8 cellular contexts compared by ENCODE assay signal in the genomic region with DNA sequence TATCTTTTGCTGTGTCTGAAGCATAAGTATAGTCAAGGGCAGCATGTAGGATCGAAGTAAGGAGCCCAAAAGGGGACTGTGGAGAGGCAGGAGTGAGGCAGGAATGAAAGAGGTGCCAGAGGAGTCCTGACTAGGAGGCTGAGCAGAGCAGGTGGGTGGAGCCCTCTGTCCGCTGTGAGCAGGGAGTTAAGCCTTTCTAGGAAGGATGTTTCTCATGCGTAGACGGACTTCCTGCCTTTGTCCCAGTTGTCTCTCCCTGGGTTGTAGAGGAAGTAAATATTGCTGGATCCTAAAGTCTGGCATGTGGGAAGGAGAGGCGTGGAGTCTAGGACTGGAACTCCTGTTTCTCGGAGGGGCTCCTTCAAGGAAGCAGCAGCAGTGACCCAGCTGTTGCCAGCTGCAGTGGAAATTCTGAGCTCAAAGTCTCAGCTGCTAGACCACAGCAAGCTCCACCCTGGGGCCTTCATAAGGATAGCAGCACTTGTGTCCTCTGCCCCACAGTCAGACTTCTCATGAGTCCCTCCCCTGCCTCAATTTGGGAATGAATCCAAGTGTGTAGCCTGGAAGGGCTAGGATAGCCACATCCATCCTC. TPM values are rescaled to one million over a fixed set of nuclear protein-coding genes. Genes with fewer than 3 reads are reported as not detected.
A peak's percentile ranks its signal among the peaks of the same experiment; 100 is the strongest.
DNase-seq lines count a peak whose midpoint lies in the region; ATAC-seq and TF ChIP-seq lines count a peak whose summit lies in the region.

No MANE protein-coding gene starts in this region.

- no peak overlapping the region for H2AFZ ChIP-seq in mammary epithelial cell (ENCODE audit: low read depth, low read length)

- ATAC-seq in T-cell (replicated peaks in 1 of 4) (peak; percentile 37 to 53 (median 46)), lower lobe of right lung (peak; percentile 71 to 85)

- peaks cover 28% of the 10 kb centered on the region for H3K79me2 ChIP-seq in mammary epithelial cell (ENCODE audit: insufficient read depth, low read length)

- TF ChIP-seq CTCF in HEK293 (tag by site-specific recombination; IDR thresholded peaks at IDR 0.05) = no peak; the same call in 1 of the 2 replicates
- TF ChIP-seq CTCF in lower lobe of right lung (IDR thresholded peaks at IDR 0.05) = no peak
- no peak for TF ChIP-seq CTCF in stomach (IDR thresholded peaks at IDR 0.05)
- TF ChIP-seq CTCF in mammary epithelial cell (conservative IDR thresholded peaks at IDR 0.05 in 1 of 2, IDR thresholded peaks at IDR 0.05 in 1 of 2; ENCODE audit: extremely low read depth in 1 of 2, insufficient read depth in 1 of 2, low read depth in 1 of 2, low read length in 2 of 2) = no peak

- H3K9ac ChIP-seq in mammary epithelial cell (ENCODE audit: insufficient read depth, low read length) = no peak overlapping the region

- H3K27ac Mint-ChIP-seq in T-cell = peak overlapping the region; percentile 66 to 75

- no TSS peak for BruUV-seq in mammary epithelial cell (replicated peaks; lab: Mats Ljungman, UMichigan)

- in situ Hi-C loops in mammary epithelial cell (cut with MboI; ENCODE audit: low sequenced_read_pairs in 2 of 2) = loop anchor here in 1 of 2 donors (5.0 kb wide), 1 partner anchor 43 kb away; the partner anchor contains the start of gene RBMS2

- intact Hi-C loops in lower lobe of right lung (cut with DNase I) (no loop called here), stomach (cut with DNase I; ENCODE audit: low total_unique reads) (no loop called here), mammary epithelial cell (cut with micrococcal nuclease) (no loop called here)

- no peak for TF ChIP-seq POLR2A in stomach (IDR thresholded peaks at IDR 0.05)

- WGBS in stomach, 5 donors = 10 to 47% (median 37%) methylated on average over 6 of the region's 6 CpGs
- 87% methylated on average over 6 of the region's 6 CpGs for WGBS in mammary epithelial cell (ENCODE audit: low coverage, missing lambda C conversion rate)

- no peak overlapping the region for H3K4me3 ChIP-seq in HEK293 (ENCODE audit: low read depth, low read length)
- H3K4me3 ChIP-seq in lower lobe of right lung = no peak overlapping the region
- no peak overlapping the region for H3K4me3 ChIP-seq in stomach
- H3K4me3 ChIP-seq in mammary epithelial cell (replicated peaks in 1 of 3; ENCODE audit: insufficient read depth in 1 of 3, low read depth in 2 of 3, low read length in 3 of 3) = no peak overlapping the region

- POLR2A ChIA-PET in HEK293 (lab: Yijun Ruan, JAX) = no interaction called here
- POLR2A ChIA-PET in T-cell (lab: Charles Lee) = no interaction called here

- peaks cover 7% of the 10 kb centered on the region for H3K36me3 Mint-ChIP-seq in T-cell

- H3K4me3 Mint-ChIP-seq in T-cell = peak overlapping the region in 2 of 3 donors; percentile 34 to 36

- dilution Hi-C loops in mammary epithelial cell (cut with HindIII; ENCODE audit: low sequenced_read_pairs) = no loop called here

- DNase-seq in DMS153 (lab: John Stamatoyannopoulos, UW) (peak; percentile 39), T-cell (peak in 9 of 34 experiments; percentile 3 to 22 (median 7)), dermis microvascular lymphatic vessel endothelial cell (ENCODE audit: low read depth in 2 of 2) (peak; percentile 89 to 96), lower lobe of right lung (peak; percentile 67), stomach (peak; percentile 55), mammary epithelial cell (no peak)
- no peak for DNase-seq in activated CD4-positive, CD25-positive, alpha-beta regulatory T cell (lab: John Stamatoyannopoulos, UW)

- peaks cover 0 to 15% of the 10 kb centered on the region in 2 experiments; a peak in 2 of 3 replicates for H3K36me3 ChIP-seq in HEK293 (ENCODE audit: control insufficient read depth in 2 of 2, insufficient read depth in 1 of 2, low read length in 2 of 2)
- H3K36me3 ChIP-seq in lower lobe of right lung = peaks cover 50% of the 10 kb centered on the region
- H3K36me3 ChIP-seq in stomach = peaks cover 12 to 42% (median 32%) of the 10 kb centered on the region in 4 donors
- H3K36me3 ChIP-seq in mammary epithelial cell (ENCODE audit: insufficient read depth, low read length) = peaks cover 7% of the 10 kb centered on the region

- H3K4me1 ChIP-seq in HEK293 (ENCODE audit: control insufficient read depth, insufficient read depth, low read length) (no peaks in the 10 kb centered on the region; the same call in 1 of the 2 replicates), lower lobe of right lung (peaks cover 59% of the 10 kb centered on the region), stomach (peaks cover 0 to 31% (median 8%) of the 10 kb centered on the region in 4 donors), mammary epithelial cell (ENCODE audit: insufficient read depth, low read length) (peaks cover 10% of the 10 kb centered on the region)

- H3K27me3 Mint-ChIP-seq in T-cell = no peaks in the 10 kb centered on the region

- H3K27ac ChIP-seq in HEK293 (ENCODE audit: extremely low read depth, low read depth, low read length) (peak overlapping the region; percentile 1; the same call in 1 of the 2 replicates), lower lobe of right lung (peak overlapping the region; percentile 79), stomach (peak overlapping the region; percentile 19 to 83 (median 71)), mammary epithelial cell (ENCODE audit: insufficient read depth, low read depth, low read length) (no peak overlapping the region)

- H4K20me1 ChIP-seq in mammary epithelial cell (ENCODE audit: insufficient read depth, low read length) = no peaks in the 10 kb centered on the region

- peak; percentile 59 for TF ChIP-seq EP300 in stomach (IDR thresholded peaks at IDR 0.05)

- H3K9me3 Mint-ChIP-seq in T-cell = no peaks in the 10 kb centered on the region

- CTCF ChIA-PET in HEK293 (lab: Yijun Ruan, JAX) = interaction anchor here (0.6 to 1.4 kb wide), 6 partner anchors 24 to 77 kb away, joined by 3 to 6 read pairs (median 3); no protein-coding TSS in a partner anchor
- CTCF ChIA-PET in T-cell (lab: Charles Lee) = interaction anchor here in 1 of 2 donors (0.5 to 1.1 kb wide), 3 partner anchors 24 to 485 kb away, joined by 3 to 9 read pairs (median 3); partner anchors contain the start of gene RBMS2
- CTCF ChIA-PET in mammary epithelial cell (lab: Charles Lee; ENCODE audit: low non-redundant PET) = no interaction called here

- no peaks in the 10 kb centered on the region for H3K9me3 ChIP-seq in HEK293 (ENCODE audit: control insufficient read depth, insufficient read depth, low read depth, low read length)
- H3K9me3 ChIP-seq in lower lobe of right lung = no peaks in the 10 kb centered on the region
- H3K9me3 ChIP-seq in stomach = no peaks in the 10 kb centered on the region
- no peaks in the 10 kb centered on the region for H3K9me3 ChIP-seq in mammary epithelial cell (replicated peaks; ENCODE audit: insufficient read depth, low read length)

- H3K4me1 Mint-ChIP-seq in T-cell = peaks cover 25 to 30% (median 26%) of the 10 kb centered on the region in 3 donors

- no peak overlapping the region for H3K4me2 ChIP-seq in mammary epithelial cell (ENCODE audit: insufficient read depth, low read depth, low read length)

- no peaks in the 10 kb centered on the region for H3K27me3 ChIP-seq in lower lobe of right lung (ENCODE audit: low read depth)
- H3K27me3 ChIP-seq in stomach = no peaks in the 10 kb centered on the region
- no peaks in the 10 kb centered on the region for H3K27me3 ChIP-seq in mammary epithelial cell (ENCODE audit: insufficient read depth, low read length)

TF ChIP-seq in HEK293, 187 proteins besides CTCF, POLR2A, EP300 and RAD21 (continues in another document):
- TF ChIP-seq ZFHX2 (tag by site-specific recombination; conservative IDR thresholded peaks at IDR 0.05) (peak; percentile 30), ZBTB17 (tag by site-specific recombination; IDR thresholded peaks at IDR 0.05) (peak; percentile 75), GLIS1 (tag by site-specific recombination; IDR thresholded peaks at IDR 0.05) (peak; percentile 27; the same call in 1 of the 2 replicates), GLIS2 (tag by site-specific recombination; IDR thresholded peaks at IDR 0.05) (0 out of 2 replicates have a peak, but pooled peaks have one; percentile 18), ZNF660 (tag by site-specific recombination; IDR thresholded peaks at IDR 0.05) (0 out of 2 replicates have a peak, but pooled peaks have one; percentile 53)
- TF ChIP-seq, protein P1, sequence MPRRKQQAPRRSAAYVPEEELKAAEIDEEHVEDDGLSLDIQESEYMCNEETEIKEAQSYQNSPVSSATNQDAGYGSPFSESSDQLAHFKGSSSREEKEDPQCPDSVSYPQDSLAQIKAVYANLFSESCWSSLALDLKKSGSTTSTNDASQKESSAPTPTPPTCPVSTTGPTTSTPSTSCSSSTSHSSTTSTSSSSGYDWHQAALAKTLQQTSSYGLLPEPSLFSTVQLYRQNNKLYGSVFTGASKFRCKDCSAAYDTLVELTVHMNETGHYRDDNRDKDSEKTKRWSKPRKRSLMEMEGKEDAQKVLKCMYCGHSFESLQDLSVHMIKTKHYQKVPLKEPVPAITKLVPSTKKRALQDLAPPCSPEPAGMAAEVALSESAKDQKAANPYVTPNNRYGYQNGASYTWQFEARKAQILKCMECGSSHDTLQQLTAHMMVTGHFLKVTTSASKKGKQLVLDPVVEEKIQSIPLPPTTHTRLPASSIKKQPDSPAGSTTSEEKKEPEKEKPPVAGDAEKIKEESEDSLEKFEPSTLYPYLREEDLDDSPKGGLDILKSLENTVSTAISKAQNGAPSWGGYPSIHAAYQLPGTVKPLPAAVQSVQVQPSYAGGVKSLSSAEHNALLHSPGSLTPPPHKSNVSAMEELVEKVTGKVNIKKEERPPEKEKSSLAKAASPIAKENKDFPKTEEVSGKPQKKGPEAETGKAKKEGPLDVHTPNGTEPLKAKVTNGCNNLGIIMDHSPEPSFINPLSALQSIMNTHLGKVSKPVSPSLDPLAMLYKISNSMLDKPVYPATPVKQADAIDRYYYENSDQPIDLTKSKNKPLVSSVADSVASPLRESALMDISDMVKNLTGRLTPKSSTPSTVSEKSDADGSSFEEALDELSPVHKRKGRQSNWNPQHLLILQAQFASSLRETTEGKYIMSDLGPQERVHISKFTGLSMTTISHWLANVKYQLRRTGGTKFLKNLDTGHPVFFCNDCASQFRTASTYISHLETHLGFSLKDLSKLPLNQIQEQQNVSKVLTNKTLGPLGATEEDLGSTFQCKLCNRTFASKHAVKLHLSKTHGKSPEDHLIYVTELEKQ (tag by site-specific recombination; IDR thresholded peaks at IDR 0.05; ENCODE audit: borderline replicate concordance) = no peak

RNA-seq across cellular contexts. Expression of gene RBMS2, which starts 44.0 kb away (rescaled TPM):
- total RNA-seq in T-cell (1 to 10 TPM in 4 of 5 donors, under 1 TPM in 1; 0.99 to 8.3 (median 4.1) TPM), dermis microvascular lymphatic vessel endothelial cell (43.6 and 52.4 TPM in 2 replicates), lower lobe of right lung (129 TPM), stomach (100 to 1,000 TPM in 1 of 5 donors, 10 to 100 TPM in 2, 1 to 10 TPM in 2; 5.2 to 123 (median 32.3) TPM), mammary epithelial cell (10 to 100 TPM; 18.7 to 70.4 TPM)
- polyA plus RNA-seq in stomach (1 to 10 TPM; 4.2 to 9.7 (median 8.2) TPM), mammary epithelial cell (67.7 TPM)
- polyA minus RNA-seq in mammary epithelial cell = 95.6 TPM

Comparison
In these comparisons a context has a peak if more than half of its experiments do, and no peak if none do; other contexts are left out.
1. DNase-seq: peak in DMS153 (single experiment), dermis microvascular lymphatic vessel endothelial cell (2 of 2), lower lobe of right lung (single experiment) and stomach (single experiment); none in mammary epithelial cell (single experiment) and activated CD4-positive, CD25-positive, alpha-beta regulatory T cell (0 of 4).